27 cellular contexts compared by ENCODE assay signal in the genomic region with DNA sequence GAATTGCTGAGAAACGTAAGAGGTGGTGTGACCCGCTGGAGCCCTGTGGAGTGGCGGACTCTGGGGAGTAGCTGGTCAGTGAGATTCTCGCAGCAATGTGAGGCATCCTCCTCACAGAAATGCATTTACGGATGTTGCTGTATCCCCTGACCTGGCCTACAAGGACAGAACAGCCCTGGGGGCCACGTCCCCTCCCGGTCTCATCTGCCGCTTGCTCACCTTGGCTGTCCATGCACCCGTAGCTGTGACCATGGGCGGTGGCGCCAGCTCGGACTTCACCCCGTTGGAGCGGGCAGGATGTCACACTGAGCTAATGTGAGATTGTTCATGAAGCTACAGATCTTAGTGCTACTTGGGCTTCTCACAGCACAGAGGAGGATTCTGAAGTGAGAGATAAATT.
A peak's percentile ranks its signal among the peaks of the same experiment; 100 is the strongest.
DNase-seq lines count a peak whose midpoint lies in the region; ATAC-seq and TF ChIP-seq lines count a peak whose summit lies in the region.
"Had no signal": no experiment of that assay in that cellular context is flagged by ENCODE, and none has a peak within 500 bp of the region (broad histone marks: within the 10 kb centered on the region; RNA-seq: fewer than 3 reads in every experiment).

No MANE protein-coding gene starts in this region.

- no peaks in the 10 kb centered on the region for H3K79me2 ChIP-seq in osteoblast (ENCODE audit: insufficient read depth, low read length)

- ATAC-seq in activated CD8-positive, alpha-beta memory T cell treated with anti-CD3 and anti-CD28 coated beads, Interleukin-2, amount 10 ng/mL, durations not matched to agents 7 days and 5 days, result no peak
- no peak for ATAC-seq in HG03045 (IDR thresholded peaks at IDR 0.05; ENCODE audit: unreplicated experiment)
- ATAC-seq: activated T-helper 17 cell treated with anti-CD3 and anti-CD28 coated beads, Interleukin-2, amount 50 U/mL, for 72 hours; left ventricle myocardium superior; stimulated activated naive B cell treated with anti-CD40 and anti-IgM and Interleukin-4, amounts not matched to agents 10 μg/mL and 1 μg/mL and 100 μg/mL, for 72 hours had no signal

- H3K4me3 Mint-ChIP-seq in activated CD8-positive, alpha-beta memory T cell treated with anti-CD3 and anti-CD28 coated beads, Interleukin-2, amount 10 ng/mL, durations not matched to agents 7 days and 5 days, result no peak overlapping the region
- H3K4me3 Mint-ChIP-seq: activated B cell treated with CpG ODN at 0.5 μM for 24 hours; activated naive CD4-positive, alpha-beta T cell treated with anti-CD3 and anti-CD28 coated beads, Interleukin-2, amount 50 U/mL, for 24 hours; activated T-helper 17 cell treated with anti-CD3 and anti-CD28 coated beads, Interleukin-2, amount 50 U/mL, for 72 hours; brain; mesothelial cell of epicardium; stimulated activated naive B cell treated with anti-CD40 and anti-IgM and Interleukin-4, amounts not matched to agents 10 μg/mL and 1 μg/mL and 100 μg/mL, for 72 hours had no signal

- intact Hi-C loops in transverse colon (cut with DNase I; ENCODE audit: low total_unique reads), result no loop called here

- H3K4me3 ChIP-seq in coronary artery (no peak overlapping the region), osteoblast (ENCODE audit: insufficient read depth, low read length) (no peak overlapping the region), transverse colon (no peak overlapping the region)
- H3K4me3 ChIP-seq: BLaER1 treated with 17β-estradiol and CSF1 and Interleukin-3, amounts not matched to agents 10 nM and 100 nM; PC-9 had no signal

- CTCF ChIA-PET in activated CD8-positive, alpha-beta memory T cell treated with anti-CD3 and anti-CD28 coated beads, Interleukin-2, amount 10 ng/mL, durations not matched to agents 7 days and 5 days (lab: Charles Lee), result no interaction called here

- TF ChIP-seq EP300 in transverse colon (IDR thresholded peaks at IDR 0.05; ENCODE audit: low read depth), result no peak

- peak; percentile 22 for DNase-seq in activated CD8-positive, alpha-beta memory T cell treated with anti-CD3 and anti-CD28 coated beads, Interleukin-2, amount 10 ng/mL, durations not matched to agents 7 days and 5 days
- DNase-seq in coronary artery (ENCODE audit: low spot score) (peak; percentile 33), osteoblast (ENCODE audit: insufficient read length, low spot score, missing footprints) (peak; percentile 76), transverse colon (peak; percentile 4), inferior parietal cortex (ENCODE audit: extremely low spot score) (no peak)
- DNase-seq in activated T-cell treated with anti-CD3 and anti-CD28 coated beads, Interleukin-2, amount 50 U/mL, for 48 hours, result no peak
- DNase-seq: activated B cell treated with CpG ODN at 0.5 μM for 24 hours; activated CD4-positive, alpha-beta T cell treated with anti-CD3 and anti-CD28 coated beads, Interleukin-2, amount 50 U/mL, for 1 hour; amniotic stem cell; DMS153; effector CD4-positive, alpha-beta T cell; HCEC 1CT; hypothalamus; left ventricle myocardium superior; NCI-H1417 treated with DMSO at 0.1 percent for 48 hours; NCI-H2081; NCI-H345; NCI-H69; PC-9; SK-N-SH; stimulated activated naive B cell treated with anti-CD40 and anti-IgM and Interleukin-4, amounts not matched to agents 10 μg/mL and 1 μg/mL and 100 μg/mL, for 72 hours had no signal

- H3K27me3 Mint-ChIP-seq in activated CD8-positive, alpha-beta memory T cell treated with anti-CD3 and anti-CD28 coated beads, Interleukin-2, amount 10 ng/mL, durations not matched to agents 7 days and 5 days, result no peaks in the 10 kb centered on the region
- H3K27me3 Mint-ChIP-seq: activated B cell treated with CpG ODN at 0.5 μM for 24 hours; activated naive CD4-positive, alpha-beta T cell treated with anti-CD3 and anti-CD28 coated beads, Interleukin-2, amount 50 U/mL, for 24 hours; activated T-helper 17 cell treated with anti-CD3 and anti-CD28 coated beads, Interleukin-2, amount 50 U/mL, for 72 hours; stimulated activated naive B cell treated with anti-CD40 and anti-IgM and Interleukin-4, amounts not matched to agents 10 μg/mL and 1 μg/mL and 100 μg/mL, for 72 hours had no signal

- H2AFZ ChIP-seq in osteoblast (ENCODE audit: low read length), result no peak overlapping the region
- H2AFZ ChIP-seq: PC-9 had no signal

- no peak overlapping the region for H3K27ac ChIP-seq in coronary artery
- no peak overlapping the region for H3K27ac ChIP-seq in osteoblast (ENCODE audit: low read depth, low read length)
- no peak overlapping the region for H3K27ac ChIP-seq in transverse colon
- H3K27ac ChIP-seq: BLaER1 treated with 17β-estradiol and CSF1 and Interleukin-3, amounts not matched to agents 10 nM and 100 nM; PC-9 had no signal

- H4K20me1 ChIP-seq in osteoblast (ENCODE audit: insufficient read depth, low read length), result no peaks in the 10 kb centered on the region

- no peaks in the 10 kb centered on the region for H3K9me3 ChIP-seq in osteoblast (ENCODE audit: low read depth, low read length)
- H3K9me3 ChIP-seq in transverse colon, result no peaks in the 10 kb centered on the region
- H3K9me3 ChIP-seq: BLaER1 treated with 17β-estradiol and CSF1 and Interleukin-3, amounts not matched to agents 10 nM and 100 nM; SK-N-SH had no signal

- peaks cover 3% of the 10 kb centered on the region for H3K36me3 Mint-ChIP-seq in activated CD8-positive, alpha-beta memory T cell treated with anti-CD3 and anti-CD28 coated beads, Interleukin-2, amount 10 ng/mL, durations not matched to agents 7 days and 5 days
- H3K36me3 Mint-ChIP-seq: brain had no signal

- H3K27ac Mint-ChIP-seq in activated CD8-positive, alpha-beta memory T cell treated with anti-CD3 and anti-CD28 coated beads, Interleukin-2, amount 10 ng/mL, durations not matched to agents 7 days and 5 days, result no peak overlapping the region
- H3K27ac Mint-ChIP-seq: activated B cell treated with CpG ODN at 0.5 μM for 24 hours; activated naive CD4-positive, alpha-beta T cell treated with anti-CD3 and anti-CD28 coated beads, Interleukin-2, amount 50 U/mL, for 24 hours; activated T-helper 17 cell treated with anti-CD3 and anti-CD28 coated beads, Interleukin-2, amount 50 U/mL, for 72 hours; mesothelial cell of epicardium; stimulated activated naive B cell treated with anti-CD40 and anti-IgM and Interleukin-4, amounts not matched to agents 10 μg/mL and 1 μg/mL and 100 μg/mL, for 72 hours had no signal

- TF ChIP-seq POLR2A in transverse colon (IDR thresholded peaks at IDR 0.05), result no peak

- H3K4me1 Mint-ChIP-seq in activated CD8-positive, alpha-beta memory T cell treated with anti-CD3 and anti-CD28 coated beads, Interleukin-2, amount 10 ng/mL, durations not matched to agents 7 days and 5 days, result no peaks in the 10 kb centered on the region
- H3K4me1 Mint-ChIP-seq: activated B cell treated with CpG ODN at 0.5 μM for 24 hours; activated naive CD4-positive, alpha-beta T cell treated with anti-CD3 and anti-CD28 coated beads, Interleukin-2, amount 50 U/mL, for 24 hours; activated T-helper 17 cell treated with anti-CD3 and anti-CD28 coated beads, Interleukin-2, amount 50 U/mL, for 72 hours; brain; mesothelial cell of epicardium; stimulated activated naive B cell treated with anti-CD40 and anti-IgM and Interleukin-4, amounts not matched to agents 10 μg/mL and 1 μg/mL and 100 μg/mL, for 72 hours had no signal

- H3K27me3 ChIP-seq in osteoblast (ENCODE audit: insufficient read depth, low read length) (no peaks in the 10 kb centered on the region), transverse colon (no peaks in the 10 kb centered on the region)
- H3K27me3 ChIP-seq: BLaER1 treated with 17β-estradiol and CSF1 and Interleukin-3, amounts not matched to agents 10 nM and 100 nM had no signal

- H3K4me1 ChIP-seq in osteoblast (ENCODE audit: insufficient read depth, low read length), result no peaks in the 10 kb centered on the region
- no peaks in the 10 kb centered on the region for H3K4me1 ChIP-seq in transverse colon

- in situ Hi-C loops in transverse colon (cut with MboI; ENCODE audit: low pct_ligation_motif_present in 1 of 4, low pct_unique_long_range_greater_than_20kb in 1 of 4, low sequenced_read_pairs in 3 of 4), result no loop called here

- TF ChIP-seq CTCF in coronary artery (IDR thresholded peaks at IDR 0.05) (no peak), osteoblast (IDR thresholded peaks at IDR 0.05; ENCODE audit: extremely low read depth, low read depth, low read length) (no peak), transverse colon (IDR thresholded peaks at IDR 0.05) (no peak)

- 95 to 100% methylated on average over 5 to 14 of the region's 14 CpGs for WGBS in transverse colon (ENCODE audit: low coverage in 1 of 2), 2 donors

- no peak overlapping the region for H3K4me2 ChIP-seq in osteoblast (ENCODE audit: insufficient read depth, low read length)
- H3K4me2 ChIP-seq: PC-9, SK-N-SH had no signal

- H3K36me3 ChIP-seq in osteoblast (ENCODE audit: insufficient read depth, low read length), result no peaks in the 10 kb centered on the region
- no peaks in the 10 kb centered on the region for H3K36me3 ChIP-seq in transverse colon

- no peaks in the 10 kb centered on the region for H3K9me3 Mint-ChIP-seq in activated CD8-positive, alpha-beta memory T cell treated with anti-CD3 and anti-CD28 coated beads, Interleukin-2, amount 10 ng/mL, durations not matched to agents 7 days and 5 days (ENCODE audit: low read depth)
- H3K9me3 Mint-ChIP-seq: activated B cell treated with CpG ODN at 0.5 μM for 24 hours; activated naive CD4-positive, alpha-beta T cell treated with anti-CD3 and anti-CD28 coated beads, Interleukin-2, amount 50 U/mL, for 24 hours; activated T-helper 17 cell treated with anti-CD3 and anti-CD28 coated beads, Interleukin-2, amount 50 U/mL, for 72 hours; brain; mesothelial cell of epicardium; stimulated activated naive B cell treated with anti-CD40 and anti-IgM and Interleukin-4, amounts not matched to agents 10 μg/mL and 1 μg/mL and 100 μg/mL, for 72 hours had no signal

Comparison
In these comparisons a context has a peak if more than half of its experiments do, and no peak if none do; other contexts are left out.
1. DNase-seq: peak in activated CD8-positive, alpha-beta memory T cell treated with anti-CD3 and anti-CD28 coated beads, Interleukin-2, amount 10 ng/mL, durations not matched to agents 7 days and 5 days (single experiment), coronary artery (single experiment), osteoblast (single experiment) and transverse colon (single experiment); none in activated T-cell treated with anti-CD3 and anti-CD28 coated beads, Interleukin-2, amount 50 U/mL, for 48 hours (0 of 2) and inferior parietal cortex (single experiment).